15 cellular contexts compared by ENCODE assay signal in the genomic region with DNA sequence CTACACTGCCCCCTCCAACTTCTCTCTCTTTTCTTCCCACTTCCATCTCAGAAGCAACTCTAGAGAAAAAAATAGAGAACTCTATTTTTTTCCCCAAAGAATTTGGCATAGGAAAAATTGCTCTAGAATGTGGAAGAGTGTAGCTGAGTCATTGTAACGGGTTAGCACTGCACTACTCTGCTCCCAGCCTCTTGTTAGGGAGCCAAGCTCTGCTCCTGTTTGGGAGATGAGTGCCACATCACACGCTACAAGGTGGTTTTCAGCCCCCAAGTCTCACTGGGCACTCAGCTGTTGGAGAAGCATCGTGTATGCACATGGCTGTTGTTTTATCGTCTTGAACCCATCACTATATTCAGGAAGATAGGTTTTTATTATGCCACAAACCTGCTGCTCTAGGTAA.
"Had no signal": no experiment of that assay in that cellular context is flagged by ENCODE, and none has a peak within 500 bp of the region (broad histone marks: within the 10 kb centered on the region; RNA-seq: fewer than 3 reads in every experiment).

No MANE protein-coding gene starts in this region.

- H3K36me3 ChIP-seq: breast epithelium, left ventricle myocardium inferior, tibial nerve had no signal

- H3K4me3 ChIP-seq: breast epithelium, left ventricle myocardium inferior, tibial nerve had no signal

- H3K27me3 ChIP-seq: breast epithelium, tibial nerve had no signal

- H3K27me3 Mint-ChIP-seq: activated CD4-positive, alpha-beta T cell treated with anti-CD3 and anti-CD28 coated beads, Interleukin-2, amount 10 ng/mL, durations not matched to agents 7 days and 5 days; activated T-helper 17 cell treated with anti-CD3 and anti-CD28 coated beads, Interleukin-2, amount 50 U/mL, for 72 hours; stimulated activated naive B cell treated with anti-CD40 and anti-IgM and Interleukin-4, amounts not matched to agents 10 μg/mL and 1 μg/mL and 100 μg/mL, for 72 hours had no signal

- DNase-seq: activated CD4-positive, alpha-beta T cell treated with anti-CD3 and anti-CD28 coated beads, Interleukin-2, amount 10 ng/mL, durations not matched to agents 7 days and 5 days; activated CD4-positive, CD25-positive, alpha-beta regulatory T cell; activated naive CD4-positive, alpha-beta T cell treated with Interleukin-2 at 50 U/mL for 16 hours; activated T-cell treated with anti-CD3 and anti-CD28 coated beads for 4 hours; dermis blood vessel endothelial cell; hypothalamus; left ventricle myocardium inferior; naive thymus-derived CD8-positive, alpha-beta T cell; stimulated activated CD4-positive, alpha-beta T cell treated with anti-CD3 and anti-CD28 coated beads, Interleukin-2, amount 100 ng/mL, for 48 hours; stimulated activated naive B cell treated with anti-CD40 and anti-IgM and Interleukin-4, amounts not matched to agents 10 μg/mL and 1 μg/mL and 100 μg/mL, for 72 hours had no signal

- H3K4me3 Mint-ChIP-seq: activated CD4-positive, alpha-beta T cell treated with anti-CD3 and anti-CD28 coated beads, Interleukin-2, amount 10 ng/mL, durations not matched to agents 7 days and 5 days; activated T-helper 17 cell treated with anti-CD3 and anti-CD28 coated beads, Interleukin-2, amount 50 U/mL, for 72 hours; naive thymus-derived CD8-positive, alpha-beta T cell; stimulated activated naive B cell treated with anti-CD40 and anti-IgM and Interleukin-4, amounts not matched to agents 10 μg/mL and 1 μg/mL and 100 μg/mL, for 72 hours; T-helper 2 cell treated with Interferon-gamma antibody and Interleukin-4, amounts not matched to agents 5 μg/mL and 100 μg/mL, for 36 hours had no signal

- H3K4me1 ChIP-seq: breast epithelium, left ventricle myocardium inferior had no signal

- H3K4me1 Mint-ChIP-seq: activated CD4-positive, alpha-beta T cell treated with anti-CD3 and anti-CD28 coated beads, Interleukin-2, amount 10 ng/mL, durations not matched to agents 7 days and 5 days; activated T-helper 17 cell treated with anti-CD3 and anti-CD28 coated beads, Interleukin-2, amount 50 U/mL, for 72 hours; naive thymus-derived CD8-positive, alpha-beta T cell; stimulated activated naive B cell treated with anti-CD40 and anti-IgM and Interleukin-4, amounts not matched to agents 10 μg/mL and 1 μg/mL and 100 μg/mL, for 72 hours had no signal

- H3K27ac Mint-ChIP-seq: activated CD4-positive, alpha-beta T cell treated with anti-CD3 and anti-CD28 coated beads, Interleukin-2, amount 10 ng/mL, durations not matched to agents 7 days and 5 days; activated T-helper 17 cell treated with anti-CD3 and anti-CD28 coated beads, Interleukin-2, amount 50 U/mL, for 72 hours; naive thymus-derived CD8-positive, alpha-beta T cell; stimulated activated naive B cell treated with anti-CD40 and anti-IgM and Interleukin-4, amounts not matched to agents 10 μg/mL and 1 μg/mL and 100 μg/mL, for 72 hours; T-helper 2 cell treated with Interferon-gamma antibody and Interleukin-4, amounts not matched to agents 5 μg/mL and 100 μg/mL, for 36 hours had no signal

- H3K27ac ChIP-seq: breast epithelium, epithelial cell of prostate, left ventricle myocardium inferior, tibial nerve had no signal

- H3K9me3 Mint-ChIP-seq: activated CD4-positive, alpha-beta T cell treated with anti-CD3 and anti-CD28 coated beads, Interleukin-2, amount 10 ng/mL, durations not matched to agents 7 days and 5 days; activated T-helper 17 cell treated with anti-CD3 and anti-CD28 coated beads, Interleukin-2, amount 50 U/mL, for 72 hours; naive thymus-derived CD8-positive, alpha-beta T cell; T-helper 2 cell treated with Interferon-gamma antibody and Interleukin-4, amounts not matched to agents 5 μg/mL and 100 μg/mL, for 36 hours had no signal

- H3K36me3 Mint-ChIP-seq: naive thymus-derived CD8-positive, alpha-beta T cell; stimulated activated naive B cell treated with anti-CD40 and anti-IgM and Interleukin-4, amounts not matched to agents 10 μg/mL and 1 μg/mL and 100 μg/mL, for 72 hours had no signal

- ATAC-seq: activated T-helper 17 cell treated with anti-CD3 and anti-CD28 coated beads, Interleukin-2, amount 50 U/mL, for 72 hours; naive thymus-derived CD8-positive, alpha-beta T cell; stimulated activated naive B cell treated with anti-CD40 and anti-IgM and Interleukin-4, amounts not matched to agents 10 μg/mL and 1 μg/mL and 100 μg/mL, for 72 hours had no signal

- H3K9me3 ChIP-seq: breast epithelium, left ventricle myocardium inferior, tibial nerve had no signal
